ENCODE assay signal across 15 cellular contexts in the genomic region with DNA sequence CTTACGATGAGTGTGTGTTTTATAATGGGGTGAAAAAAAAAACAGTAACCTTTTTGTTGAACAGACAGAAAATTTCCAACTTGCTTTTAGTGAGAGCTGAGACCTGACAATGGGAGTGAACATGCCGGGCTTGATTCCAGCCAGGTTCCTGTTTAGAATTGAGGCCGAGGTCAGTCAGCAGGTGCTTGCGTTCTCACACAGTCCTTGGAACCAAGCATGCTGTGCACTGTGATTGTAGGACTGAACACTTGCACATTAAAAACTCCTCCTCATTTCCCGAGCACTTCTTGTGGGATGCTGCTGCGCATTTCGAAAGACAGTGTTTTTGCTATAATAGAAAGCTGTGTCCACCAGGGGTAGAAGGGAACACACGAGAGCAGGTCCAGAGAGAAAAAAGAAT. TPM values are rescaled to one million over a fixed set of nuclear protein-coding genes. Genes with fewer than 3 reads are reported as not detected.
DNase-seq lines count a peak whose midpoint lies in the region; ATAC-seq, FAIRE-seq and TF ChIP-seq lines count a peak whose summit lies in the region.
"Had no signal": no experiment of that assay in that cellular context is flagged by ENCODE, and none has a peak within 500 bp of the region (broad histone marks: within the 10 kb centered on the region; RNA-seq: fewer than 3 reads in every experiment).

No MANE protein-coding gene starts in this region.

- no peak for TF ChIP-seq RAD21 in K562 (CRISPR knock-in tag; conservative IDR thresholded peaks at IDR 0.05 in 1 of 2, IDR thresholded peaks at IDR 0.05 in 1 of 2)

- no peak for DNase-seq in Right ventricle myocardium superior
- no peak for DNase-seq in cardiac septum (ENCODE audit: low spot score)
- DNase-seq in K562 (ENCODE audit: extremely low read depth in 1 of 4, low spot score in 3 of 4), result no peak
- peak; percentile 97 for DNase-seq in lung microvascular endothelial cell (ENCODE audit: low read depth in 2 of 2)
- DNase-seq in upper lobe of right lung, result no peak
- DNase-seq in NCI-H2081 treated with DMSO at 0.1 percent for 48 hours (lab: John Stamatoyannopoulos, UW), result no peak
- no peak for DNase-seq in NCI-H2227 treated with DMSO at 0.1 percent for 48 hours (lab: John Stamatoyannopoulos, UW)
- DNase-seq: activated CD4-positive, CD25-positive, alpha-beta regulatory T cell treated with anti-CD3 and anti-CD28 coated beads, Interleukin-2, amount 50 U/mL, for 72 hours; NCI-H226; posterior cingulate gyrus; RPMI8226 had no signal

- H3K4me1 ChIP-seq in K562 (replicated peaks in 1 of 2; ENCODE audit: control insufficient read depth in 2 of 2, insufficient read depth in 2 of 2, low read length in 2 of 2), result peaks cover 9 to 42% of the 10 kb centered on the region in 2 experiments
- H3K4me1 ChIP-seq in upper lobe of right lung, result peaks cover 14% of the 10 kb centered on the region
- H3K4me1 ChIP-seq: uterus had no signal

- CTCF ChIA-PET in K562 (lab: Yijun Ruan, JAX; ENCODE audit: low intra/inter-chr PET ratio), result no interaction called here

- FAIRE-seq in K562 (lab: Jason Lieb, UNC), result peak; percentile 29
- FAIRE-seq: astrocyte had no signal

- H3K9me3 ChIP-seq in K562 (replicated peaks; ENCODE audit: control insufficient read depth, insufficient read depth, low read depth, low read length) (no peaks in the 10 kb centered on the region), upper lobe of right lung (no peaks in the 10 kb centered on the region)
- H3K9me3 ChIP-seq: uterus had no signal

- no peaks in the 10 kb centered on the region for H3K9me1 ChIP-seq in K562 (ENCODE audit: control insufficient read depth, insufficient read depth, low read length)

- H4K20me1 ChIP-seq in K562 (replicated peaks; ENCODE audit: control insufficient read depth, insufficient read depth, low read length), result no peaks in the 10 kb centered on the region

- in situ Hi-C loops in K562 (cut with MboI), result no loop called here

- H3K27ac ChIP-seq in K562 (ENCODE audit: extremely low read depth, low read depth, low read length) (peak overlapping the region; percentile 54; the same call in 1 of the 3 replicates), upper lobe of right lung (peak overlapping the region; percentile 48)
- H3K27ac ChIP-seq: C4-2B had no signal

- no TSS peak for BruUV-seq in K562 (replicated peaks; lab: Mats Ljungman, UMichigan)

- peak; percentile 49 for ATAC-seq in Right ventricle myocardium superior (ENCODE audit: poor library complexity)
- peak; percentile 24 for ATAC-seq in K562
- ATAC-seq in upper lobe of right lung, result no peak
- ATAC-seq in GM21529 (IDR thresholded peaks at IDR 0.05; ENCODE audit: unreplicated experiment), result no peak

- TF ChIP-seq EP300 in K562 (IDR thresholded peaks at IDR 0.05; ENCODE audit: low read length), result no peak

- 72% methylated on average over 8 of the region's 8 CpGs for WGBS in K562 (ENCODE audit: insufficient coverage, low coverage, missing lambda C conversion rate)

- TF ChIP-seq CTCF in K562 (IDR thresholded peaks at IDR 0.05 in 2 of 3, conservative IDR thresholded peaks at IDR 0.05 in 1 of 3; ENCODE audit: insufficient read depth in 2 of 3, low read depth in 1 of 3, low read length in 3 of 3), result no peak
- TF ChIP-seq CTCF in upper lobe of right lung (IDR thresholded peaks at IDR 0.05), result no peak

- H3K79me2 ChIP-seq in K562 (ENCODE audit: control insufficient read depth, insufficient read depth, low read length), result peaks cover 40% of the 10 kb centered on the region

- H3K36me3 ChIP-seq in K562 (ENCODE audit: control insufficient read depth, insufficient read depth, low read length) (peaks cover 3% of the 10 kb centered on the region; the same call in 2 of the 3 replicates), upper lobe of right lung (no peaks in the 10 kb centered on the region)
- H3K36me3 ChIP-seq: uterus had no signal

- peak overlapping the region; percentile 48; the same call in 1 of the 2 replicates for H2AFZ ChIP-seq in K562 (ENCODE audit: low read depth, low read length)

- H3K27me3 ChIP-seq in K562 (ENCODE audit: control insufficient read depth in 2 of 2, insufficient read depth in 2 of 2, low read length in 2 of 2), result no peaks in the 10 kb centered on the region
- no peaks in the 10 kb centered on the region for H3K27me3 ChIP-seq in upper lobe of right lung
- H3K27me3 ChIP-seq: uterus had no signal

- H3K9ac ChIP-seq in K562 (ENCODE audit: insufficient read depth in 1 of 2, low read depth in 2 of 2, low read length in 2 of 2), result peak overlapping the region; percentile 27 to 49; a peak in 2 of 4 replicates

- TF ChIP-seq POLR2A in K562 (conservative IDR thresholded peaks at IDR 0.05), result no peak

- H3K4me3 ChIP-seq in K562, result no peak overlapping the region
- H3K4me3 ChIP-seq in upper lobe of right lung, result no peak overlapping the region
- H3K4me3 ChIP-seq: uterus had no signal

- peak overlapping the region; percentile 59; the same call in 1 of the 2 replicates for H3K4me2 ChIP-seq in K562 (ENCODE audit: insufficient read depth, low read length)

- POLR2A ChIA-PET in K562 (lab: Yijun Ruan, JAX), result interaction anchor here (0.9 kb wide), 1 partner anchor 207 kb away, joined by 3 read pairs; no protein-coding TSS in a partner anchor

- intact Hi-C loops in Right ventricle myocardium superior (cut with DNase I) (no loop called here), cardiac septum (cut with DNase I) (no loop called here), K562 (cut with micrococcal nuclease) (no loop called here), upper lobe of right lung (cut with DNase I) (no loop called here)

TF ChIP-seq in K562, 482 proteins besides CTCF, POLR2A, EP300 and RAD21:
- TF ChIP-seq NR3C1 (CRISPR knock-in tag; IDR thresholded peaks at IDR 0.05), result no peak
- no peak for TF ChIP-seq CHAMP1 (IDR thresholded peaks at IDR 0.05)
- TF ChIP-seq ZNF316 (IDR thresholded peaks at IDR 0.05), result 0 out of 2 replicates have a peak, but pooled peaks have one; percentile 10
TF ChIP-seq in K562: peak in this region for 1.

RNA-seq across cellular contexts. Expression of gene TMEM131L, which starts 51.8 kb away (rescaled TPM):
- total RNA-seq in Right ventricle myocardium superior (13.7 TPM), cardiac septum (21.2 TPM), K562 (2014; rRNA removed) (12.9 and 13.2 TPM in 2 replicates), K562 (2014; rRNA removed; fragmentation: Illumina TruSeq; extraction: Trizol) (15.0 and 16.0 TPM in 2 replicates), K562 (2015; rRNA removed; fragmentation: Illumina TruSeq; extraction: Trizol) (15.6 and 18.8 TPM in 2 replicates), K562 (2021) (18.6 and 20.8 TPM in 2 replicates), lung microvascular endothelial cell (11.7 and 12.6 TPM in 2 replicates), upper lobe of right lung (14.1 TPM)
- total RNA-seq in K562 (2011; cell fraction: chromatin; rRNA removed; ENCODE audit: low replicate concordance), result 67.0 and 118 TPM in 2 replicates
- total RNA-seq in K562 (2011; cell fraction: nucleolus; rRNA removed), result 37.9 and 39.4 TPM in 2 replicates
- 60.0 and 67.7 TPM in 2 replicates for total RNA-seq in K562 (2011; cell fraction: nucleoplasm; rRNA removed)
- polyA plus RNA-seq in K562 (2011; rRNA removed) (9.7 and 10.0 TPM in 2 replicates), K562 (2014; fragmentation: Illumina TruSeq; extraction: Trizol) (13.1 and 15.4 TPM in 2 replicates), K562 (2014; fragmentation: Nextera tagmentation; extraction: Ambion mirVana) (1 to 10 TPM; 1.2 to 1.6 TPM), K562 (2014; rRNA removed) (6.9 and 7.5 TPM in 2 replicates)
- polyA plus RNA-seq in K562 (2011; cell fraction: cytosol; rRNA removed), result 6.9 and 9.0 TPM in 2 replicates
- polyA plus RNA-seq in K562 (2011; cell fraction: nucleus; rRNA removed), result 23.1 and 24.6 TPM in 2 replicates
- polyA plus RNA-seq in K562 (2012), result 10.8 and 11.2 TPM in 2 replicates
- 25.0 and 34.9 TPM in 2 replicates for polyA minus RNA-seq in K562 (2011; rRNA and poly(A)+ RNA removed)
- 11.2 and 18.8 TPM in 2 replicates for polyA minus RNA-seq in K562 (2011; cell fraction: cytosol; rRNA and poly(A)+ RNA removed)
- 35.5 and 61.0 TPM in 2 replicates for polyA minus RNA-seq in K562 (2011; cell fraction: nucleus; rRNA and poly(A)+ RNA removed)

Comparison
In these comparisons a context has a peak if more than half of its experiments do, and no peak if none do; other contexts are left out.
1. ATAC-seq: peak in Right ventricle myocardium superior (single experiment) and K562 (single experiment); none in upper lobe of right lung (single experiment) and GM21529 (single experiment).
2. DNase-seq: peak in lung microvascular endothelial cell (2 of 2); none in Right ventricle myocardium superior (single experiment), cardiac septum (single experiment), K562 (0 of 4), upper lobe of right lung (single experiment), NCI-H2081 treated with DMSO at 0.1 percent for 48 hours (single experiment) and NCI-H2227 treated with DMSO at 0.1 percent for 48 hours (single experiment).